24 cellular contexts compared by ENCODE assay signal in the genomic region with DNA sequence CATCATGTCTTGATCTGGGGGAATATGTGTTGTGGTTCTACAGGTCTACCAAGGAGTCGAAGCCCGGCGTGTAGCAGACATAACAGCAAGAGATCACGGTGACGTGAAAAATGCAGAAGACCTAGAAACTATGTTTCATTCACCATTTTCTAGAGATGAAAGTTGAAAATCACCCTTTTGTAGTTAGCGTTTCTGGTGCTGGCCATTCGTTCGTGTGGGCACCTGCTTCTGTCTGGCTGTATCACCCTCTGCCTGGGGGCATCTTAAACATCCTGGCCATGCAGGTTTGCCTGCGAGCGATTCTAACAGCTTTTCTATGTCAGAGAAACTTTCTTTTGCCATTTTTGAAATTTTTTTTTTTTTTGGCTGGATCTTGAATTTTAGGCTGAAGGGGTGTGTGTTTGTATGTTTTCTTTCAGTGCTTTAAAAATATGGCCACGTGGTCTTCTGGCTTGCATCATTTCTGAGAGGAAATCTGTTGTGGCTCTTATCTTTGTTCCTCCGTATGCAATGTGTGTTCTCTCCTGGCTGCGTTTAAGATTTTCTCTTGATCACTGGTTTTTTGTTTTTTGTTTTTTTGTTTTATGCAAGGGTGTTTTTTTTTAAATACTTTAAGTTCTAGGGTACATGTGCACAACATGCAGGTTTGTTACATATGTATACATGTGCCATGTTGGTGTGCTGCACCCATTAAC.
"Had no signal": no experiment of that assay in that cellular context is flagged by ENCODE, and none has a peak within 500 bp of the region (broad histone marks: within the 10 kb centered on the region; RNA-seq: fewer than 3 reads in every experiment).

No MANE protein-coding gene starts in this region.

- H3K27ac ChIP-seq: HL-60, Peyer's patch had no signal

- ATAC-seq: PC-3, T-cell had no signal

- H3K9me3 ChIP-seq: MG63, Peyer's patch, SK-N-SH had no signal

- H3K4me1 ChIP-seq: Peyer's patch had no signal

- H3K9ac ChIP-seq: SK-N-SH had no signal

- H3K4me3 ChIP-seq: MG63, Peyer's patch had no signal

- H3K4me2 ChIP-seq: SK-N-SH had no signal

- H3K27me3 ChIP-seq: Peyer's patch had no signal

- DNase-seq: Karpas-422, KG1, MG63, NCI-H1092, NCI-H1105 treated with DMSO at 0.1 percent for 48 hours, NCI-H1417 treated with DMSO at 0.1 percent for 48 hours, NCI-H146, NCI-H1694 treated with DMSO at 0.1 percent for 48 hours, NCI-H2029, NCI-H2081 treated with DMSO at 0.1 percent for 48 hours, NCI-H2171, NCI-H226, NCI-H446, NCI-H510A, NCI-H524 treated with DMSO at 0.1 percent for 48 hours, NCI-H69, NCI-H774, PC-3, Peyer's patch, SHP77, SK-N-SH, SW 1271, T-cell had no signal

- H3K36me3 ChIP-seq: MG63, Peyer's patch had no signal
